ENCODE assay signal across 28 cellular contexts in the genomic region with DNA sequence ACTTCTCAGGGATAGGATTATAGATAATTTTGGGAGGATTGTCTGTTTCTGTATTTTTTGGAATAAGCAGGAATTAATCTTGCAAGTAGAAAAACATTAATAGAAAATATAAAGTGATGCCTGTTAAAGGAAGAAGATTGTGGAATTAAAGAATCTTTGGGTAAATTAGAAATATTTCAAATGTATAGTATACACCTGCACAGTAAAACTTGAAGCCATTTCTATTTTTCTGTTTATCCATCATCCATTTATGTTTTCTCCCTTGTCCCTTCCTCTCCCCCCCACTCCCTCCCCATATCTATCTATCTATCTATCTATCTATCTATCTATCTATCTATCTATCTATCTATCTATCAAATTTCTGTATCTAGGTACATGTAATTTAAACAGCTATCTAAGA.
"Had no signal": no experiment of that assay in that cellular context is flagged by ENCODE, and none has a peak within 500 bp of the region (broad histone marks: within the 10 kb centered on the region; RNA-seq: fewer than 3 reads in every experiment).

No MANE protein-coding gene starts in this region.

- H3K4me1 Mint-ChIP-seq: stimulated activated effector memory CD8-positive, alpha-beta T cell treated with anti-CD3 and anti-CD28 coated beads, Interleukin-12 subunit alpha, Interleukin-12 subunit beta, amount 100 ng/mL, for 72 hours; stimulated activated naive CD8-positive, alpha-beta T cell treated with anti-CD3 and anti-CD28 coated beads, Interleukin-15, amount 100 ng/mL, for 72 hours had no signal

- H3K27me3 ChIP-seq: suprapubic skin, testis, thyroid gland, tibial artery, transverse colon, upper lobe of left lung, upper lobe of right lung, uterus, vagina had no signal

- H3K9me3 ChIP-seq: stomach, suprapubic skin, testis, thoracic aorta, thyroid gland, tibial artery, tibial nerve, transverse colon, upper lobe of left lung, upper lobe of right lung, uterus, vagina had no signal

- H3K36me3 Mint-ChIP-seq: stimulated activated effector memory CD8-positive, alpha-beta T cell treated with anti-CD3 and anti-CD28 coated beads, Interleukin-12 subunit alpha, Interleukin-12 subunit beta, amount 100 ng/mL, for 72 hours; stimulated activated memory B cell treated with anti-CD40 and anti-IgM and Interleukin-4, amounts not matched to agents 10 μg/mL and 1 μg/mL and 100 μg/mL, for 72 hours; stimulated activated naive B cell treated with anti-CD40 and anti-IgM and Interleukin-4, amounts not matched to agents 10 μg/mL and 1 μg/mL and 100 μg/mL, for 72 hours; type B pancreatic cell had no signal

- H3K4me3 ChIP-seq: stomach, suprapubic skin, testis, thoracic aorta, thyroid gland, tibial artery, tibial nerve, transverse colon, upper lobe of left lung, upper lobe of right lung, uterus, vagina had no signal

- H3K4me3 Mint-ChIP-seq: stimulated activated effector memory CD8-positive, alpha-beta T cell treated with anti-CD3 and anti-CD28 coated beads, Interleukin-12 subunit alpha, Interleukin-12 subunit beta, amount 100 ng/mL, for 72 hours; stimulated activated memory B cell treated with anti-CD40 and anti-IgM and Interleukin-4, amounts not matched to agents 10 μg/mL and 1 μg/mL and 100 μg/mL, for 72 hours; stimulated activated naive B cell treated with anti-CD40 and anti-IgM and Interleukin-4, amounts not matched to agents 10 μg/mL and 1 μg/mL and 100 μg/mL, for 72 hours; stimulated activated naive CD8-positive, alpha-beta T cell treated with anti-CD3 and anti-CD28 coated beads, Interleukin-15, amount 100 ng/mL, for 72 hours; stimulated activated naive CD8-positive, alpha-beta T cell treated with anti-CD3 and anti-CD28 coated beads, Interleukin-15, Interleukin-2, amounts not matched to agents 100 ng/mL and 50 ng/mL, for 24 hours; type B pancreatic cell had no signal

- DNase-seq: stimulated activated CD4-positive, alpha-beta T cell treated with anti-CD3 and anti-CD28 coated beads, Interleukin-2, amount 100 ng/mL, for 48 hours; stimulated activated CD4-positive, alpha-beta T cell treated with anti-CD3 and anti-CD28 coated beads, Interleukin-4, amount 100 ng/mL, for 1 hour; stimulated activated CD4-positive, alpha-beta T cell treated with anti-CD3 and anti-CD28 coated beads, Interleukin-4, amount 100 ng/mL, for 4 hours; stimulated activated CD8-positive, alpha-beta memory T cell treated with anti-CD3 and anti-CD28 coated beads, Interleukin-4, amount 100 ng/mL, for 48 hours; stimulated activated naive B cell treated with anti-CD40 and anti-IgM and Interleukin-4, amounts not matched to agents 10 μg/mL and 1 μg/mL and 100 μg/mL, for 72 hours; stimulated activated naive CD4-positive, alpha-beta T cell; stimulated activated naive CD4-positive, alpha-beta T cell treated with Interleukin-2 at 50 U/mL for 16 hours; stimulated activated naive CD8-positive, alpha-beta T cell treated with anti-CD3 and anti-CD28 coated beads, Interleukin-15, amount 100 ng/mL, for 72 hours; stimulated activated naive CD8-positive, alpha-beta T cell treated with anti-CD3 and anti-CD28 coated beads, Interleukin-15, Interleukin-2, amounts not matched to agents 100 U/mL and 50 U/mL, for 24 hours; stomach; substantia nigra; testis; thyroid gland; tibial artery; transverse colon; trophoblast cell; upper lobe of left lung; upper lobe of right lung; uterus had no signal

- H3K27ac ChIP-seq: stomach, suprapubic skin, testis, thoracic aorta, thyroid gland, tibial artery, tibial nerve, transverse colon, upper lobe of left lung, upper lobe of right lung, uterus, vagina had no signal

- ATAC-seq: stimulated activated effector memory CD8-positive, alpha-beta T cell treated with anti-CD3 and anti-CD28 coated beads, Interleukin-12 subunit alpha, Interleukin-12 subunit beta, amount 100 ng/mL, for 72 hours; stimulated activated memory B cell treated with anti-CD40 and anti-IgM and Interleukin-4, amounts not matched to agents 10 μg/mL and 1 μg/mL and 100 μg/mL, for 72 hours; stimulated activated naive B cell treated with anti-CD40 and anti-IgM and Interleukin-4, amounts not matched to agents 10 μg/mL and 1 μg/mL and 100 μg/mL, for 72 hours; stimulated activated naive CD8-positive, alpha-beta T cell treated with anti-CD3 and anti-CD28 coated beads, Interleukin-15, amount 100 ng/mL, for 72 hours; stimulated activated naive CD8-positive, alpha-beta T cell treated with anti-CD3 and anti-CD28 coated beads, Interleukin-15, Interleukin-2, amounts not matched to agents 100 U/mL and 50 U/mL, for 24 hours; upper lobe of right lung had no signal

- H3K36me3 ChIP-seq: stomach, suprapubic skin, thoracic aorta, thyroid gland, tibial artery, tibial nerve, transverse colon, upper lobe of left lung, upper lobe of right lung, uterus, vagina had no signal

- H3K27ac Mint-ChIP-seq: stimulated activated effector memory CD8-positive, alpha-beta T cell treated with anti-CD3 and anti-CD28 coated beads, Interleukin-12 subunit alpha, Interleukin-12 subunit beta, amount 100 ng/mL, for 72 hours; stimulated activated memory B cell treated with anti-CD40 and anti-IgM and Interleukin-4, amounts not matched to agents 10 μg/mL and 1 μg/mL and 100 μg/mL, for 72 hours; stimulated activated naive B cell treated with anti-CD40 and anti-IgM and Interleukin-4, amounts not matched to agents 10 μg/mL and 1 μg/mL and 100 μg/mL, for 72 hours; stimulated activated naive CD8-positive, alpha-beta T cell treated with anti-CD3 and anti-CD28 coated beads, Interleukin-15, amount 100 ng/mL, for 72 hours; stimulated activated naive CD8-positive, alpha-beta T cell treated with anti-CD3 and anti-CD28 coated beads, Interleukin-15, Interleukin-2, amounts not matched to agents 100 ng/mL and 50 ng/mL, for 24 hours; type B pancreatic cell had no signal

- FAIRE-seq: urothelium cell line had no signal

- H3K4me1 ChIP-seq: suprapubic skin, testis, tibial artery, tibial nerve, upper lobe of left lung, upper lobe of right lung, uterus, vagina had no signal

- H3K27me3 Mint-ChIP-seq: stimulated activated memory B cell treated with anti-CD40 and anti-IgM and Interleukin-4, amounts not matched to agents 10 μg/mL and 1 μg/mL and 100 μg/mL, for 72 hours; stimulated activated naive CD8-positive, alpha-beta T cell treated with anti-CD3 and anti-CD28 coated beads, Interleukin-15, amount 100 ng/mL, for 72 hours; stimulated activated naive CD8-positive, alpha-beta T cell treated with anti-CD3 and anti-CD28 coated beads, Interleukin-15, Interleukin-2, amounts not matched to agents 100 ng/mL and 50 ng/mL, for 24 hours; type B pancreatic cell had no signal

- H3K9me3 Mint-ChIP-seq: stimulated activated effector memory CD8-positive, alpha-beta T cell treated with anti-CD3 and anti-CD28 coated beads, Interleukin-12 subunit alpha, Interleukin-12 subunit beta, amount 100 ng/mL, for 72 hours; stimulated activated memory B cell treated with anti-CD40 and anti-IgM and Interleukin-4, amounts not matched to agents 10 μg/mL and 1 μg/mL and 100 μg/mL, for 72 hours; stimulated activated naive B cell treated with anti-CD40 and anti-IgM and Interleukin-4, amounts not matched to agents 10 μg/mL and 1 μg/mL and 100 μg/mL, for 72 hours; stimulated activated naive CD8-positive, alpha-beta T cell treated with anti-CD3 and anti-CD28 coated beads, Interleukin-15, amount 100 ng/mL, for 72 hours; stimulated activated naive CD8-positive, alpha-beta T cell treated with anti-CD3 and anti-CD28 coated beads, Interleukin-15, Interleukin-2, amounts not matched to agents 100 ng/mL and 50 ng/mL, for 24 hours; type B pancreatic cell had no signal
